ENCODE assay signal across 10 cellular contexts in the genomic region with DNA sequence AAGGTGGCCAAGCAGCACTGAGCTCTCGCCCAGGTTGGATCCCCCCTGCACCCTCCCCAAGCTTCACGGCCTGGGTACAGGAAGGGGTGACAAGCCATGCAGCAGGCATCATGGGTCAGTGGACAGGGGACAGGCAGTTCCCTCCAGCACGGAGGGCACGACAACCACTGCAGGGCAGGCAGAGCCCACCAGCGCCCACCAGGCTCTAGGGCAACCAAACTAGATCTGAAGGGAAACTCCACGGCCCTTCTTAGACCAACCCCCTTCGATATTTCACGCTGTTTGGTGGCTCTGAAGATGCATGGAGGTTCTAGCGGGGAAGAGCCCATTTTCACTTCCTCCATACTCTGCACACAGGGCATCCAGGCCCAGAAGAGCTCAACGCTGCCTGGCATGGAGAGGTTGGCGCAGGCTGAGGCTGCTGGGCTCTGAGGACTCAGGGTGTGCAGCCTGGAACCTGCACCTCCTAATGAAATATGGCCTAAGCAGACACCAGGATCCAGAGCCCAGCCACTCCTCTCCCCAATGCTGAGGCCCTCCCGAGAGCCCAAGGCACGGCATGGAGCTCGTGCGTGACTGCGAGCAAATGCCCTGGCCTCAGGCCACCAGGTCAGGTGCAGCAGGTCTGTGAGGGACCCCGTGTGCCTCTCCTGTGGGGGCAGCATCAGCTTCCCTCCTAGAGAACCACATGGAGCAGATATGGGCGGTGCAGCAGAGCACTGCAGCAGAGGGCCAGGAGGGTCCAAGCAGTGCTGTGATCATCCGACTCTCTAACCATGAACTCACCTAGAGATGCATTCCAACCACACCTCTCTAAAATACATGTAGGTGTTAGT. TPM values are rescaled to one million over a fixed set of nuclear protein-coding genes. Genes with fewer than 3 reads are reported as not detected.
DNase-seq lines count a peak whose midpoint lies in the region; ATAC-seq and TF ChIP-seq lines count a peak whose summit lies in the region.
"Had no signal": no experiment of that assay in that cellular context is flagged by ENCODE, and none has a peak within 500 bp of the region (broad histone marks: within the 10 kb centered on the region; RNA-seq: fewer than 3 reads in every experiment).

No MANE protein-coding gene starts in this region.

- H3K4me1 Mint-ChIP-seq in activated naive CD8-positive, alpha-beta T cell (ENCODE audit: low read depth) = peaks cover 74% of the 10 kb centered on the region

- no peak for TF ChIP-seq CTCF in upper lobe of right lung (IDR thresholded peaks at IDR 0.05)

- DNase-seq in stimulated activated CD4-positive, alpha-beta T cell treated with anti-CD3 and anti-CD28 coated beads, Interleukin-4, amount 100 ng/mL, for 24 hours = no peak
- DNase-seq in posterior vena cava (ENCODE audit: low spot score) (no peak), upper lobe of right lung (no peak), SW 1271 (lab: John Stamatoyannopoulos, UW) (no peak)
- DNase-seq: NCI-H1694 had no signal

- H3K27ac ChIP-seq in BLaER1 (peak overlapping the region; percentile 59), upper lobe of right lung (no peak overlapping the region)
- H3K27ac ChIP-seq: C4-2B had no signal

- H3K27ac Mint-ChIP-seq in activated naive CD8-positive, alpha-beta T cell = peak overlapping the region; percentile 98

- H3K4me2 ChIP-seq in BLaER1 = peak overlapping the region; percentile 68

- ATAC-seq in GM18505 (IDR thresholded peaks at IDR 0.05; ENCODE audit: unreplicated experiment) (no peak), HG02798 (IDR thresholded peaks at IDR 0.05; ENCODE audit: poor library complexity, unreplicated experiment) (peak; percentile 44), upper lobe of right lung (no peak)

- H3K27me3 ChIP-seq in BLaER1 (no peaks in the 10 kb centered on the region), upper lobe of right lung (no peaks in the 10 kb centered on the region)

- no peaks in the 10 kb centered on the region for H4K20me1 ChIP-seq in BLaER1

- H3K4me1 ChIP-seq in BLaER1 (peaks cover 49% of the 10 kb centered on the region), upper lobe of right lung (no peaks in the 10 kb centered on the region)

- TF ChIP-seq POLR2A in GM18505 (IDR thresholded peaks at IDR 0.05; ENCODE audit: borderline replicate concordance, extremely low read depth, insufficient read depth, insufficient read length) = peak; percentile 62

- H3K9ac ChIP-seq in BLaER1 = no peak overlapping the region

- H3K36me3 ChIP-seq in BLaER1 = peaks cover 73% of the 10 kb centered on the region
- no peaks in the 10 kb centered on the region for H3K36me3 ChIP-seq in upper lobe of right lung

- peak overlapping the region; percentile 96 for H3K4me3 Mint-ChIP-seq in activated naive CD8-positive, alpha-beta T cell

- H3K9me3 Mint-ChIP-seq in activated naive CD8-positive, alpha-beta T cell (ENCODE audit: low read depth) = no peaks in the 10 kb centered on the region

- no peaks in the 10 kb centered on the region for H3K27me3 Mint-ChIP-seq in activated naive CD8-positive, alpha-beta T cell

- no peaks in the 10 kb centered on the region for H3K9me3 ChIP-seq in BLaER1
- H3K9me3 ChIP-seq in upper lobe of right lung = no peaks in the 10 kb centered on the region

- intact Hi-C loops in posterior vena cava (cut with DNase I) (no loop called here), upper lobe of right lung (cut with DNase I) (no loop called here)

- H3K4me3 ChIP-seq in BLaER1 (no peak overlapping the region), upper lobe of right lung (no peak overlapping the region)

- peaks cover 15% of the 10 kb centered on the region for H3K36me3 Mint-ChIP-seq in activated naive CD8-positive, alpha-beta T cell

RNA-seq across cellular contexts. Expression of a gene that starts 8.7 kb away (rescaled TPM):
- total RNA-seq in posterior vena cava (10 to 100 TPM; 17.1 to 17.8 TPM), upper lobe of right lung (34.6 TPM)

RNA-seq across cellular contexts. Expression of a gene that starts 38.4 kb away (rescaled TPM):
- 1 to 10 TPM; 2.3 to 4.4 TPM for total RNA-seq in posterior vena cava
- total RNA-seq in upper lobe of right lung = 15.7 TPM

RNA-seq across cellular contexts. Expression of a gene that starts 39.4 kb away (rescaled TPM):
- total RNA-seq in posterior vena cava (10 to 100 TPM; 49.3 to 53.0 TPM), upper lobe of right lung (60.7 TPM)
